Comparison of ENCODE assay signal across 21 cellular contexts in genomic region chr10:64090865-64091264, GRCh38.
"Had no signal": no experiment of that assay in that cellular context is flagged by ENCODE, and none has a peak within 500 bp of the region (broad histone marks: within the 10 kb centered on the region; RNA-seq: fewer than 3 reads in every experiment).

No MANE protein-coding gene starts in this region.

- H3K4me3 ChIP-seq: MG63, SJCRH30 had no signal

- H3K36me3 ChIP-seq: MG63, SJCRH30 had no signal

- H3K27me3 ChIP-seq: MG63, SJCRH30 had no signal

- ATAC-seq: Panc1, Right ventricle myocardium inferior, SK-N-SH treated with all-trans-retinoic acid at 6 μM for 48 hours had no signal

- DNase-seq: KBM-7, MG63, NCI-H1092, NCI-H1105 treated with DMSO at 0.1 percent for 48 hours, NCI-H1417 treated with DMSO at 0.1 percent for 48 hours, NCI-H146, NCI-H1694 treated with DMSO at 0.1 percent for 48 hours, NCI-H2029, NCI-H2081 treated with DMSO at 0.1 percent for 48 hours, NCI-H2171, NCI-H226, NCI-H446, NCI-H510A, NCI-H524 treated with DMSO at 0.1 percent for 48 hours, NCI-H69, NCI-H774, SHP77 treated with DMSO at 0.1 percent for 48 hours, SJCRH30 had no signal
